Comparison of ENCODE assay signal across 8 cellular contexts in genomic region chr7:151249034-151249731, GRCh38. TPM values are rescaled to one million over a fixed set of nuclear protein-coding genes. Genes with fewer than 3 reads are reported as not detected.
DNase-seq lines count a peak whose midpoint lies in the region; ATAC-seq and TF ChIP-seq lines count a peak whose summit lies in the region.

No MANE protein-coding gene starts in this region.

- DNase-seq in COLO829 (ENCODE audit: low spot score), result peak; percentile 36
- DNase-seq in Kasumi-1 (lab: John Stamatoyannopoulos, UW), result peak; percentile 60 to 67
- DNase-seq in activated effector memory CD4-positive, alpha-beta T cell treated with anti-CD3 and anti-CD28 coated beads, Interleukin-2, amount 50 U/mL, for 16 hours, result peak; percentile 75
- peak; percentile 62 for DNase-seq in fibroblast of villous mesenchyme (ENCODE audit: low read depth)
- no peak for DNase-seq in NCI-H2029 treated with DMSO at 0.1 percent for 48 hours (lab: John Stamatoyannopoulos, UW)

- peak overlapping the region; percentile 79 for H3K4me3 ChIP-seq in fibroblast of villous mesenchyme (ENCODE audit: low read depth, low read length)

- no peaks in the 10 kb centered on the region for H3K36me3 Mint-ChIP-seq in nephron (ENCODE audit: low read depth)

- TF ChIP-seq CTCF in fibroblast of villous mesenchyme (IDR thresholded peaks at IDR 0.05; ENCODE audit: insufficient read depth, low read depth, low read length), result no peak
- no peak for TF ChIP-seq CTCF in nephron (IDR thresholded peaks at IDR 0.05; ENCODE audit: unreplicated experiment in 3 of 3)

- peak overlapping the region; percentile 79 to 98 (median 89) for H3K4me3 Mint-ChIP-seq in nephron

- no peaks in the 10 kb centered on the region for H3K27me3 Mint-ChIP-seq in nephron (ENCODE audit: low read depth)

- peak overlapping the region; percentile 98 to 100 (median 98) for H3K27ac Mint-ChIP-seq in nephron

- H3K9me3 Mint-ChIP-seq in nephron, result no peaks in the 10 kb centered on the region

- peaks cover 62% of the 10 kb centered on the region for H3K4me1 Mint-ChIP-seq in nephron

- ATAC-seq in HG03439 (IDR thresholded peaks at IDR 0.05; ENCODE audit: unreplicated experiment) (no peak), GM19397 (IDR thresholded peaks at IDR 0.05; ENCODE audit: unreplicated experiment) (no peak)

RNA-seq across cellular contexts. Expression of gene SMARCD3, which starts 0.7 kb away (rescaled TPM):
- 32.0 and 49.3 TPM in 2 replicates for total RNA-seq in fibroblast of villous mesenchyme

RNA-seq across cellular contexts. Expression of gene CHPF2, which starts 16.9 kb away (rescaled TPM):
- 80.9 and 90.7 TPM in 2 replicates for total RNA-seq in fibroblast of villous mesenchyme

RNA-seq across cellular contexts. Expression of gene ABCF2, which starts 22.2 kb away (rescaled TPM):
- total RNA-seq in fibroblast of villous mesenchyme, result 47.7 and 70.0 TPM in 2 replicates

RNA-seq across cellular contexts. Expression of gene H2BK1, which starts 38.9 kb away (rescaled TPM):
- not detected in 2 replicates for total RNA-seq in fibroblast of villous mesenchyme
